Comparison of ENCODE assay signal across 2 cellular contexts in genomic region chr16:12025472-12025871, GRCh38.
TF ChIP-seq lines count a peak whose summit lies in the region.

No MANE protein-coding gene starts in this region.

TF ChIP-seq in HepG2, 621 proteins besides CTCF, POLR2A, EP300 and RAD21:
- TF ChIP-seq ZNF431 (CRISPR knock-in tag; IDR thresholded peaks at IDR 0.05; ENCODE audit: borderline replicate concordance, low read depth), result 0 out of 2 replicates have a peak, but pooled peaks have one; percentile 33
- peak; percentile 52; the same call in 1 of the 2 replicates for TF ChIP-seq SRF (IDR thresholded peaks at IDR 0.05; ENCODE audit: low read depth, low read length)
- no peak for TF ChIP-seq ZNF572 (CRISPR knock-in tag; IDR thresholded peaks at IDR 0.05)
- TF ChIP-seq TEAD3 (CRISPR knock-in tag; optimal IDR thresholded peaks at IDR 0.05; ENCODE audit: borderline replicate concordance), result peak; percentile 9
- TF ChIP-seq HMGA1 (CRISPR knock-in tag; conservative IDR thresholded peaks at IDR 0.05), result no peak
- no peak for TF ChIP-seq MAFG (CRISPR knock-in tag; IDR thresholded peaks at IDR 0.05)
- no peak for TF ChIP-seq ATF4 (CRISPR knock-in tag; IDR thresholded peaks at IDR 0.05)

TF ChIP-seq in GM12878, 131 proteins besides CTCF, POLR2A, EP300 and RAD21:
- TF ChIP-seq ATF7 (IDR thresholded peaks at IDR 0.05; ENCODE audit: low read depth) (no peak), MLLT1 (IDR thresholded peaks at IDR 0.05) (peak; percentile 85), SRF (IDR thresholded peaks at IDR 0.05; ENCODE audit: low read depth in 2 of 2, low read length in 2 of 2) (0 out of 4 replicates have a peak, but pooled peaks of 1 of the 2 experiments have one; percentile 22)
TF ChIP-seq in GM12878: peak in this region for 2.
